ENCODE assay signal across 20 cellular contexts in genomic region chr2:159183346-159183745, GRCh38.
"Had no signal": no experiment of that assay in that cellular context is flagged by ENCODE, and none has a peak within 500 bp of the region (broad histone marks: within the 10 kb centered on the region; RNA-seq: fewer than 3 reads in every experiment).

No MANE protein-coding gene starts in this region.

- DNase-seq: cerebellar nuclear complex; effector memory CD8-positive, alpha-beta T cell; islet precursor cell; left lung; lower lobe of right lung; midbrain; psoas muscle; retina; spleen; stimulated activated CD4-positive, alpha-beta T cell treated with anti-CD3 and anti-CD28 coated beads, Interleukin-2, amount 100 ng/mL, for 24 hours; stimulated activated CD4-positive, alpha-beta T cell treated with anti-CD3 and anti-CD28 coated beads, Interleukin-4, amount 100 ng/mL, for 4 hours; stimulated activated naive B cell treated with anti-CD40 and anti-IgM and Interleukin-4, amounts not matched to agents 10 μg/mL and 1 μg/mL and 100 μg/mL, for 72 hours; stimulated activated naive CD8-positive, alpha-beta T cell treated with anti-CD3 and anti-CD28 coated beads, Interleukin-15, amount 100 ng/mL, for 72 hours; testis had no signal

- H3K27me3 Mint-ChIP-seq: dendritic cell treated with granulocyte-macrophage colony-stimulating factor and Interleukin-4, amounts not matched to agents 40 ng/mL and 50 ng/mL, for 4 days; effector memory CD8-positive, alpha-beta T cell; natural killer cell treated with Interleukin-12 subunit alpha and Interleukin-12 subunit beta and Interleukin-15 and Interleukin-18, amount 100 ng/mL, for 72 hours; stimulated activated naive B cell treated with anti-CD40 and anti-IgM and Interleukin-4, amounts not matched to agents 10 μg/mL and 1 μg/mL and 100 μg/mL, for 72 hours; stimulated activated naive CD8-positive, alpha-beta T cell treated with anti-CD3 and anti-CD28 coated beads, Interleukin-15, amount 100 ng/mL, for 72 hours had no signal

- ATAC-seq: effector memory CD8-positive, alpha-beta T cell; left lung; lower lobe of right lung; natural killer cell treated with Interleukin-12 subunit alpha and Interleukin-12 subunit beta and Interleukin-15 and Interleukin-18, amount 100 ng/mL, for 72 hours; psoas muscle; sciatic nerve; stimulated activated naive B cell treated with anti-CD40 and anti-IgM and Interleukin-4, amounts not matched to agents 10 μg/mL and 1 μg/mL and 100 μg/mL, for 72 hours; stimulated activated naive CD8-positive, alpha-beta T cell treated with anti-CD3 and anti-CD28 coated beads, Interleukin-15, amount 100 ng/mL, for 72 hours had no signal

- H3K4me1 ChIP-seq: left lung, psoas muscle, testis had no signal

- H3K27ac ChIP-seq: left lung, lower lobe of right lung, parathyroid adenoma, psoas muscle, spleen, testis, tibial nerve had no signal

- H3K9me3 Mint-ChIP-seq: dendritic cell treated with granulocyte-macrophage colony-stimulating factor and Interleukin-4, amounts not matched to agents 40 ng/mL and 50 ng/mL, for 4 days; effector memory CD8-positive, alpha-beta T cell; memory B cell; natural killer cell treated with Interleukin-12 subunit alpha and Interleukin-12 subunit beta and Interleukin-15 and Interleukin-18, amount 100 ng/mL, for 72 hours; stimulated activated naive B cell treated with anti-CD40 and anti-IgM and Interleukin-4, amounts not matched to agents 10 μg/mL and 1 μg/mL and 100 μg/mL, for 72 hours; stimulated activated naive CD8-positive, alpha-beta T cell treated with anti-CD3 and anti-CD28 coated beads, Interleukin-15, amount 100 ng/mL, for 72 hours had no signal

- H3K27me3 ChIP-seq: left lung, spleen, testis, tibial nerve had no signal

- H3K4me3 Mint-ChIP-seq: dendritic cell treated with granulocyte-macrophage colony-stimulating factor and Interleukin-4, amounts not matched to agents 40 ng/mL and 50 ng/mL, for 4 days; effector memory CD8-positive, alpha-beta T cell; memory B cell; natural killer cell treated with Interleukin-12 subunit alpha and Interleukin-12 subunit beta and Interleukin-15 and Interleukin-18, amount 100 ng/mL, for 72 hours; stimulated activated naive B cell treated with anti-CD40 and anti-IgM and Interleukin-4, amounts not matched to agents 10 μg/mL and 1 μg/mL and 100 μg/mL, for 72 hours; stimulated activated naive CD8-positive, alpha-beta T cell treated with anti-CD3 and anti-CD28 coated beads, Interleukin-15, amount 100 ng/mL, for 72 hours had no signal

- H3K36me3 Mint-ChIP-seq: memory B cell; natural killer cell treated with Interleukin-12 subunit alpha and Interleukin-12 subunit beta and Interleukin-15 and Interleukin-18, amount 100 ng/mL, for 72 hours; stimulated activated naive B cell treated with anti-CD40 and anti-IgM and Interleukin-4, amounts not matched to agents 10 μg/mL and 1 μg/mL and 100 μg/mL, for 72 hours had no signal

- H3K4me3 ChIP-seq: left lung, lower lobe of right lung, psoas muscle, spleen, testis, tibial nerve had no signal

- H3K27ac Mint-ChIP-seq: dendritic cell treated with granulocyte-macrophage colony-stimulating factor and Interleukin-4, amounts not matched to agents 40 ng/mL and 50 ng/mL, for 4 days; effector memory CD8-positive, alpha-beta T cell; memory B cell; natural killer cell treated with Interleukin-12 subunit alpha and Interleukin-12 subunit beta and Interleukin-15 and Interleukin-18, amount 100 ng/mL, for 72 hours; stimulated activated naive B cell treated with anti-CD40 and anti-IgM and Interleukin-4, amounts not matched to agents 10 μg/mL and 1 μg/mL and 100 μg/mL, for 72 hours had no signal

- H3K9me3 ChIP-seq: left lung, lower lobe of right lung, psoas muscle, spleen, testis, tibial nerve had no signal
